Comparison of ENCODE assay signal across 1 cellular context in genomic region chr6:160767019-160767646, GRCh38.
TF ChIP-seq lines count a peak whose summit lies in the region.

No MANE protein-coding gene starts in this region.

TF ChIP-seq in HepG2, 621 proteins besides CTCF, POLR2A, EP300 and RAD21 (continued from another document and continues in another):
- TF ChIP-seq, protein P1, sequence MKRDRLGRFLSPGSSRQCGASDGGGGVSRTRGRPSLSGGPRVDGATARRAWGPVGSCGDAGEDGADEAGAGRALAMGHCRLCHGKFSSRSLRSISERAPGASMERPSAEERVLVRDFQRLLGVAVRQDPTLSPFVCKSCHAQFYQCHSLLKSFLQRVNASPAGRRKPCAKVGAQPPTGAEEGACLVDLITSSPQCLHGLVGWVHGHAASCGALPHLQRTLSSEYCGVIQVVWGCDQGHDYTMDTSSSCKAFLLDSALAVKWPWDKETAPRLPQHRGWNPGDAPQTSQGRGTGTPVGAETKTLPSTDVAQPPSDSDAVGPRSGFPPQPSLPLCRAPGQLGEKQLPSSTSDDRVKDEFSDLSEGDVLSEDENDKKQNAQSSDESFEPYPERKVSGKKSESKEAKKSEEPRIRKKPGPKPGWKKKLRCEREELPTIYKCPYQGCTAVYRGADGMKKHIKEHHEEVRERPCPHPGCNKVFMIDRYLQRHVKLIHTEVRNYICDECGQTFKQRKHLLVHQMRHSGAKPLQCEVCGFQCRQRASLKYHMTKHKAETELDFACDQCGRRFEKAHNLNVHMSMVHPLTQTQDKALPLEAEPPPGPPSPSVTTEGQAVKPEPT (CRISPR knock-in tag; IDR thresholded peaks at IDR 0.05; ENCODE audit: low read depth), result no peak
- TF ChIP-seq ZSCAN20 (CRISPR knock-in tag; IDR thresholded peaks at IDR 0.05; ENCODE audit: borderline replicate concordance) (no peak), ZFY (CRISPR knock-in tag; IDR thresholded peaks at IDR 0.05) (no peak), TEF (CRISPR knock-in tag; IDR thresholded peaks at IDR 0.05) (no peak), ZNF720 (CRISPR knock-in tag; IDR thresholded peaks at IDR 0.05) (no peak), KMT2A (CRISPR knock-in tag; IDR thresholded peaks at IDR 0.05) (no peak), ZBTB38 (CRISPR knock-in tag; IDR thresholded peaks at IDR 0.05) (peak; percentile 43; the same call in 1 of the 2 replicates), MAF1 (CRISPR knock-in tag; IDR thresholded peaks at IDR 0.05; ENCODE audit: borderline replicate concordance) (no peak), KDM2A (CRISPR knock-in tag; IDR thresholded peaks at IDR 0.05; ENCODE audit: borderline replicate concordance, low read depth) (peak; percentile 73; the same call in 1 of the 2 replicates), ZNF124 (CRISPR knock-in tag; IDR thresholded peaks at IDR 0.05) (0 out of 2 replicates have a peak, but pooled peaks have one; percentile 9), ZNF430 (CRISPR knock-in tag; IDR thresholded peaks at IDR 0.05) (peak; percentile 60; the same call in 1 of the 2 replicates), ZNF546 (CRISPR knock-in tag; conservative IDR thresholded peaks at IDR 0.05) (peak; percentile 78; the same call in 1 of the 2 replicates), YEATS2 (CRISPR knock-in tag; IDR thresholded peaks at IDR 0.05; ENCODE audit: borderline replicate concordance) (no peak), U2AF2 (IDR thresholded peaks at IDR 0.05; ENCODE audit: low read depth, low read length) (no peak), NCOA1 (CRISPR knock-in tag; IDR thresholded peaks at IDR 0.05) (no peak), ZNF354B (CRISPR knock-in tag; IDR thresholded peaks at IDR 0.05) (no peak), HNRNPK (IDR thresholded peaks at IDR 0.05; ENCODE audit: low read depth, low read length, poor library complexity, severe bottlenecking) (peak; percentile 77), PAX8 (CRISPR knock-in tag; IDR thresholded peaks at IDR 0.05; ENCODE audit: borderline replicate concordance) (0 out of 2 replicates have a peak, but pooled peaks have one; percentile 44), ZNF891 (CRISPR knock-in tag; IDR thresholded peaks at IDR 0.05) (peak; percentile 85; the same call in 1 of the 2 replicates), ZNF574 (CRISPR knock-in tag; IDR thresholded peaks at IDR 0.05) (peak; percentile 97), SIX4 (CRISPR knock-in tag; IDR thresholded peaks at IDR 0.05) (no peak), REL (CRISPR knock-in tag; conservative IDR thresholded peaks at IDR 0.05) (no peak), JUNB (CRISPR knock-in tag; IDR thresholded peaks at IDR 0.05; ENCODE audit: borderline replicate concordance) (no peak), ZNF605 (CRISPR knock-in tag; IDR thresholded peaks at IDR 0.05) (no peak), ZBTB20 (CRISPR knock-in tag; IDR thresholded peaks at IDR 0.05; ENCODE audit: borderline replicate concordance, low read depth) (no peak), ZNF263 (CRISPR knock-in tag; IDR thresholded peaks at IDR 0.05) (no peak), KDM5B (CRISPR knock-in tag; IDR thresholded peaks at IDR 0.05; ENCODE audit: borderline replicate concordance) (peak; percentile 19; the same call in 1 of the 2 replicates), XRCC5 (optimal IDR thresholded peaks at IDR 0.05; ENCODE audit: low read length) (peak; percentile 98), ZGPAT (CRISPR knock-in tag; IDR thresholded peaks at IDR 0.05) (no peak; the same call in 1 of the 2 replicates), FOXA1 (IDR thresholded peaks at IDR 0.05) (no peak), FOXA1 (CRISPR knock-in tag; IDR thresholded peaks at IDR 0.05) (no peak), KDM3A (CRISPR knock-in tag; IDR thresholded peaks at IDR 0.05; ENCODE audit: low read depth) (0 out of 2 replicates have a peak, but pooled peaks have one; percentile 35)
- TF ChIP-seq, protein P2, sequence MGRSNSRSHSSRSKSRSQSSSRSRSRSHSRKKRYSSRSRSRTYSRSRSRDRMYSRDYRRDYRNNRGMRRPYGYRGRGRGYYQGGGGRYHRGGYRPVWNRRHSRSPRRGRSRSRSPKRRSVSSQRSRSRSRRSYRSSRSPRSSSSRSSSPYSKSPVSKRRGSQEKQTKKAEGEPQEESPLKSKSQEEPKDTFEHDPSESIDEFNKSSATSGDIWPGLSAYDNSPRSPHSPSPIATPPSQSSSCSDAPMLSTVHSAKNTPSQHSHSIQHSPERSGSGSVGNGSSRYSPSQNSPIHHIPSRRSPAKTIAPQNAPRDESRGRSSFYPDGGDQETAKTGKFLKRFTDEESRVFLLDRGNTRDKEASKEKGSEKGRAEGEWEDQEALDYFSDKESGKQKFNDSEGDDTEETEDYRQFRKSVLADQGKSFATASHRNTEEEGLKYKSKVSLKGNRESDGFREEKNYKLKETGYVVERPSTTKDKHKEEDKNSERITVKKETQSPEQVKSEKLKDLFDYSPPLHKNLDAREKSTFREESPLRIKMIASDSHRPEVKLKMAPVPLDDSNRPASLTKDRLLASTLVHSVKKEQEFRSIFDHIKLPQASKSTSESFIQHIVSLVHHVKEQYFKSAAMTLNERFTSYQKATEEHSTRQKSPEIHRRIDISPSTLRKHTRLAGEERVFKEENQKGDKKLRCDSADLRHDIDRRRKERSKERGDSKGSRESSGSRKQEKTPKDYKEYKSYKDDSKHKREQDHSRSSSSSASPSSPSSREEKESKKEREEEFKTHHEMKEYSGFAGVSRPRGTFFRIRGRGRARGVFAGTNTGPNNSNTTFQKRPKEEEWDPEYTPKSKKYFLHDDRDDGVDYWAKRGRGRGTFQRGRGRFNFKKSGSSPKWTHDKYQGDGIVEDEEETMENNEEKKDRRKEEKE (IDR thresholded peaks at IDR 0.05), result no peak
- TF ChIP-seq, protein P3, sequence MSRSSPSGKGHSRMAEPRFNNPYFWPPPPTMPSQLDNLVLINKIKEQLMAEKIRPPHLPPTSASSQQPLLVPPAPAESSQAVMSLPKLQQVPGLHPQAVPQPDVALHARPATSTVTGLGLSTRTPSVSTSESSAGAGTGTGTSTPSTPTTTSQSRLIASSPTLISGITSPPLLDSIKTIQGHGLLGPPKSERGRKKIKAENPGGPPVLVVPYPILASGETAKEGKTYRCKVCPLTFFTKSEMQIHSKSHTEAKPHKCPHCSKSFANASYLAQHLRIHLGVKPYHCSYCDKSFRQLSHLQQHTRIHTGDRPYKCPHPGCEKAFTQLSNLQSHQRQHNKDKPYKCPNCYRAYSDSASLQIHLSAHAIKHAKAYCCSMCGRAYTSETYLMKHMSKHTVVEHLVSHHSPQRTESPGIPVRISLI (CRISPR knock-in tag; IDR thresholded peaks at IDR 0.05; ENCODE audit: borderline replicate concordance), result no peak
- TF ChIP-seq, protein P4, sequence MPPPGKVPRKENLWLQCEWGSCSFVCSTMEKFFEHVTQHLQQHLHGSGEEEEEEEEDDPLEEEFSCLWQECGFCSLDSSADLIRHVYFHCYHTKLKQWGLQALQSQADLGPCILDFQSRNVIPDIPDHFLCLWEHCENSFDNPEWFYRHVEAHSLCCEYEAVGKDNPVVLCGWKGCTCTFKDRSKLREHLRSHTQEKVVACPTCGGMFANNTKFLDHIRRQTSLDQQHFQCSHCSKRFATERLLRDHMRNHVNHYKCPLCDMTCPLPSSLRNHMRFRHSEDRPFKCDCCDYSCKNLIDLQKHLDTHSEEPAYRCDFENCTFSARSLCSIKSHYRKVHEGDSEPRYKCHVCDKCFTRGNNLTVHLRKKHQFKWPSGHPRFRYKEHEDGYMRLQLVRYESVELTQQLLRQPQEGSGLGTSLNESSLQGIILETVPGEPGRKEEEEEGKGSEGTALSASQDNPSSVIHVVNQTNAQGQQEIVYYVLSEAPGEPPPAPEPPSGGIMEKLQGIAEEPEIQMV (CRISPR knock-in tag; IDR thresholded peaks at IDR 0.05; ENCODE audit: low read depth), result no peak
- TF ChIP-seq, protein P5, sequence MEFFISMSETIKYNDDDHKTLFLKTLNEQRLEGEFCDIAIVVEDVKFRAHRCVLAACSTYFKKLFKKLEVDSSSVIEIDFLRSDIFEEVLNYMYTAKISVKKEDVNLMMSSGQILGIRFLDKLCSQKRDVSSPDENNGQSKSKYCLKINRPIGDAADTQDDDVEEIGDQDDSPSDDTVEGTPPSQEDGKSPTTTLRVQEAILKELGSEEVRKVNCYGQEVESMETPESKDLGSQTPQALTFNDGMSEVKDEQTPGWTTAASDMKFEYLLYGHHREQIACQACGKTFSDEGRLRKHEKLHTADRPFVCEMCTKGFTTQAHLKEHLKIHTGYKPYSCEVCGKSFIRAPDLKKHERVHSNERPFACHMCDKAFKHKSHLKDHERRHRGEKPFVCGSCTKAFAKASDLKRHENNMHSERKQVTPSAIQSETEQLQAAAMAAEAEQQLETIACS (CRISPR knock-in tag; IDR thresholded peaks at IDR 0.05), result 0 out of 2 replicates have a peak, but pooled peaks have one; percentile 36
- TF ChIP-seq, protein P6, sequence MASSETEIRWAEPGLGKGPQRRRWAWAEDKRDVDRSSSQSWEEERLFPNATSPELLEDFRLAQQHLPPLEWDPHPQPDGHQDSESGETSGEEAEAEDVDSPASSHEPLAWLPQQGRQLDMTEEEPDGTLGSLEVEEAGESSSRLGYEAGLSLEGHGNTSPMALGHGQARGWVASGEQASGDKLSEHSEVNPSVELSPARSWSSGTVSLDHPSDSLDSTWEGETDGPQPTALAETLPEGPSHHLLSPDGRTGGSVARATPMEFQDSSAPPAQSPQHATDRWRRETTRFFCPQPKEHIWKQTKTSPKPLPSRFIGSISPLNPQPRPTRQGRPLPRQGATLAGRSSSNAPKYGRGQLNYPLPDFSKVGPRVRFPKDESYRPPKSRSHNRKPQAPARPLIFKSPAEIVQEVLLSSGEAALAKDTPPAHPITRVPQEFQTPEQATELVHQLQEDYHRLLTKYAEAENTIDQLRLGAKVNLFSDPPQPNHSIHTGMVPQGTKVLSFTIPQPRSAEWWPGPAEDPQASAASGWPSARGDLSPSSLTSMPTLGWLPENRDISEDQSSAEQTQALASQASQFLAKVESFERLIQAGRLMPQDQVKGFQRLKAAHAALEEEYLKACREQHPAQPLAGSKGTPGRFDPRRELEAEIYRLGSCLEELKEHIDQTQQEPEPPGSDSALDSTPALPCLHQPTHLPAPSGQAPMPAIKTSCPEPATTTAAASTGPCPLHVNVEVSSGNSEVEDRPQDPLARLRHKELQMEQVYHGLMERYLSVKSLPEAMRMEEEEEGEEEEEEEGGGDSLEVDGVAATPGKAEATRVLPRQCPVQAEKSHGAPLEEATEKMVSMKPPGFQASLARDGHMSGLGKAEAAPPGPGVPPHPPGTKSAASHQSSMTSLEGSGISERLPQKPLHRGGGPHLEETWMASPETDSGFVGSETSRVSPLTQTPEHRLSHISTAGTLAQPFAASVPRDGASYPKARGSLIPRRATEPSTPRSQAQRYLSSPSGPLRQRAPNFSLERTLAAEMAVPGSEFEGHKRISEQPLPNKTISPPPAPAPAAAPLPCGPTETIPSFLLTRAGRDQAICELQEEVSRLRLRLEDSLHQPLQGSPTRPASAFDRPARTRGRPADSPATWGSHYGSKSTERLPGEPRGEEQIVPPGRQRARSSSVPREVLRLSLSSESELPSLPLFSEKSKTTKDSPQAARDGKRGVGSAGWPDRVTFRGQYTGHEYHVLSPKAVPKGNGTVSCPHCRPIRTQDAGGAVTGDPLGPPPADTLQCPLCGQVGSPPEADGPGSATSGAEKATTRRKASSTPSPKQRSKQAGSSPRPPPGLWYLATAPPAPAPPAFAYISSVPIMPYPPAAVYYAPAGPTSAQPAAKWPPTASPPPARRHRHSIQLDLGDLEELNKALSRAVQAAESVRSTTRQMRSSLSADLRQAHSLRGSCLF (CRISPR knock-in tag; IDR thresholded peaks at IDR 0.05; ENCODE audit: borderline replicate concordance), result no peak
